In genomic region chr19:33795370-33796163, GRCh38 we compare ENCODE assay signal across 8 cellular contexts. TPM values are rescaled to one million over a fixed set of nuclear protein-coding genes. Genes with fewer than 3 reads are reported as not detected.
DNase-seq lines count a peak whose midpoint lies in the region; ATAC-seq, FAIRE-seq and TF ChIP-seq lines count a peak whose summit lies in the region.

No MANE protein-coding gene starts in this region.

- POLR2A ChIA-PET in GM12878 (lab: Charles Lee) = no interaction called here

- H3K79me2 ChIP-seq in GM12878 (ENCODE audit: control insufficient read depth, insufficient read depth, low read length) = no peaks in the 10 kb centered on the region

- H3K27ac ChIP-seq in GM12878 (ENCODE audit: control insufficient read depth, insufficient read depth) (no peak overlapping the region), rectal smooth muscle tissue (ENCODE audit: low read depth, low read length) (peak overlapping the region; percentile 92)

- no peaks in the 10 kb centered on the region for H3K9me3 ChIP-seq in GM12878 (replicated peaks; ENCODE audit: control insufficient read depth, insufficient read depth, low read length)

- no peak for FAIRE-seq in GM12878 (lab: Jason Lieb, UNC)

- H2AFZ ChIP-seq in GM12878 (ENCODE audit: control insufficient read depth, low read depth, low read length) = peak overlapping the region; percentile 23; the same call in 1 of the 2 replicates

- WGBS in GM12878 (ENCODE audit: insufficient coverage, insufficient replicate concordance, low lambda C conversion rate, missing lambda C conversion rate) = 3% methylated on average over 48 of the region's 92 CpGs

- TF ChIP-seq POLR2A in GM12878 (IDR thresholded peaks at IDR 0.05; ENCODE audit: low read depth, low read length) = no peak

- CTCF ChIA-PET in GM12878 (lab: Yijun Ruan, JAX) = interaction anchor here (0.6 to 1.0 kb wide), 3 partner anchors 233 to 1114 kb away, joined by 3 read pairs; no protein-coding TSS in a partner anchor

- in situ Hi-C loops in GM12878 (cut with MboI) = loop anchor here (25.0 kb wide), 1 partner anchor 917 kb away; no protein-coding TSS in a partner anchor

- RAD21 ChIA-PET in GM12878 (lab: Charles Lee; ENCODE audit: unreplicated experiment) = no interaction called here

- no peaks in the 10 kb centered on the region for H3K4me1 ChIP-seq in GM12878 (ENCODE audit: control insufficient read depth, insufficient read depth, low read length)
- peaks cover 15% of the 10 kb centered on the region for H3K4me1 ChIP-seq in rectal smooth muscle tissue (ENCODE audit: control insufficient read depth, insufficient read depth, low read length)

- SMC1A ChIA-PET in GM12878 (lab: Charles Lee; ENCODE audit: uncharacterized antibody, unreplicated experiment) = no interaction called here

- intact Hi-C loops in GM12878 (cut with micrococcal nuclease; ENCODE audit: unreplicated experiment) = no loop called here

- peak; percentile 23 to 47 (median 38); a peak in 5 of 6 replicates for TF ChIP-seq CTCF in GM12878 (IDR thresholded peaks at IDR 0.05 in 2 of 3, conservative IDR thresholded peaks at IDR 0.05 in 1 of 3; ENCODE audit: control insufficient read depth in 2 of 3, extremely low read depth in 1 of 3, insufficient read depth in 1 of 3, low read depth in 3 of 3, low read length in 3 of 3)

- peak overlapping the region; percentile 36; the same call in 1 of the 2 replicates for H3K4me3 ChIP-seq in GM12878
- H3K4me3 ChIP-seq in rectal smooth muscle tissue (ENCODE audit: low read length) = peak overlapping the region; percentile 72

- no peak for TF ChIP-seq EP300 in GM12878 (IDR thresholded peaks at IDR 0.05; ENCODE audit: borderline replicate concordance in 1 of 2, control insufficient read depth in 1 of 2, low read depth in 2 of 2, low read length in 2 of 2)

- H3K9ac ChIP-seq in GM12878 (ENCODE audit: control insufficient read depth, insufficient read depth, low read length) (no peak overlapping the region), rectal smooth muscle tissue (ENCODE audit: low read length) (no peak overlapping the region)

- no TSS peak for BruUV-seq in GM12878 (replicated peaks; lab: Mats Ljungman, UMichigan)

- 0 out of 2 replicates have a peak, but pooled peaks have one; percentile 2 for TF ChIP-seq RAD21 in GM12878 (IDR thresholded peaks at IDR 0.05; ENCODE audit: insufficient read depth, low read depth, low read length)

- ATAC-seq in SK-N-SH treated with all-trans-retinoic acid at 6 μM for 48 hours (peak; percentile 76), GM12878 (peak; percentile 60), GM21737 (IDR thresholded peaks at IDR 0.05; ENCODE audit: unreplicated experiment) (no peak)

- no peaks in the 10 kb centered on the region for H4K20me1 ChIP-seq in GM12878 (ENCODE audit: control insufficient read depth, insufficient read depth)

- no peaks in the 10 kb centered on the region for H3K36me3 ChIP-seq in GM12878 (ENCODE audit: control insufficient read depth in 2 of 2, insufficient read depth in 2 of 2, low read length in 1 of 2)
- no peaks in the 10 kb centered on the region for H3K36me3 ChIP-seq in rectal smooth muscle tissue (ENCODE audit: control insufficient read depth, insufficient read depth, low read length)

- H3K27me3 ChIP-seq in GM12878 (replicated peaks in 1 of 2; ENCODE audit: control insufficient read depth in 2 of 2, insufficient read depth in 2 of 2, low read length in 1 of 2) (peaks cover 4 to 5% of the 10 kb centered on the region in 2 experiments), rectal smooth muscle tissue (ENCODE audit: control insufficient read depth, insufficient read depth, low read length) (no peaks in the 10 kb centered on the region)

- DNase-seq in ELR (ENCODE audit: low read depth) (peak; percentile 72), LoVo (ENCODE audit: low spot score) (peak; percentile 86), GM12878 (ENCODE audit: low read depth, low spot score) (no peak), hypothalamus (lab: John Stamatoyannopoulos, UW) (peak in 49 of 51 donors; percentile 15 to 92 (median 69)), DMS53 treated with DMSO at 0.1 percent for 48 hours (lab: John Stamatoyannopoulos, UW; ENCODE audit: unreplicated experiment) (no peak)

- H3K4me2 ChIP-seq in GM12878 (ENCODE audit: control insufficient read depth, insufficient read depth) = peak overlapping the region; percentile 74

TF ChIP-seq in SK-N-SH treated with all-trans-retinoic acid at 6 μM for 48 hours, 23 proteins besides CTCF, POLR2A, EP300 and RAD21 (continues in another document):
- TF ChIP-seq BACH2 (CRISPR knock-in tag; IDR thresholded peaks at IDR 0.05; ENCODE audit: borderline replicate concordance) (no peak), CSDC2 (CRISPR knock-in tag; IDR thresholded peaks at IDR 0.05) (no peak), TOX (CRISPR knock-in tag; IDR thresholded peaks at IDR 0.05; ENCODE audit: borderline replicate concordance) (no peak), PATZ1 (CRISPR knock-in tag; IDR thresholded peaks at IDR 0.05; ENCODE audit: borderline replicate concordance) (no peak)

TF ChIP-seq in GM12878, 131 proteins besides CTCF, POLR2A, EP300 and RAD21:
- TF ChIP-seq SUZ12 (IDR thresholded peaks at IDR 0.05; ENCODE audit: unreplicated experiment) (peak; percentile 89), MTA3 (IDR thresholded peaks at IDR 0.05; ENCODE audit: borderline replicate concordance, low read length) (no peak), IRF5 (IDR thresholded peaks at IDR 0.05; ENCODE audit: borderline replicate concordance) (no peak), ASH2L (IDR thresholded peaks at IDR 0.05; ENCODE audit: borderline replicate concordance, low read depth) (no peak), ATF7 (IDR thresholded peaks at IDR 0.05; ENCODE audit: low read depth) (no peak), ZNF384 (IDR thresholded peaks at IDR 0.05; ENCODE audit: borderline replicate concordance, low read depth, low read length) (no peak), HDAC6 (IDR thresholded peaks at IDR 0.05; ENCODE audit: unreplicated experiment) (peak; percentile 72), ZSCAN29 (IDR thresholded peaks at IDR 0.05) (no peak), NFYA (IDR thresholded peaks at IDR 0.05; ENCODE audit: borderline replicate concordance, low read depth, low read length) (no peak), CHD1 (IDR thresholded peaks at IDR 0.05; ENCODE audit: low read depth, low read length) (no peak), BACH1 (IDR thresholded peaks at IDR 0.05; ENCODE audit: borderline replicate concordance) (no peak)
- TF ChIP-seq, protein P1, sequence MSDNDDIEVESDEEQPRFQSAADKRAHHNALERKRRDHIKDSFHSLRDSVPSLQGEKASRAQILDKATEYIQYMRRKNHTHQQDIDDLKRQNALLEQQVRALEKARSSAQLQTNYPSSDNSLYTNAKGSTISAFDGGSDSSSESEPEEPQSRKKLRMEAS (IDR thresholded peaks at IDR 0.05; ENCODE audit: low read depth, low read length) = no peak
- TF ChIP-seq, protein P2, sequence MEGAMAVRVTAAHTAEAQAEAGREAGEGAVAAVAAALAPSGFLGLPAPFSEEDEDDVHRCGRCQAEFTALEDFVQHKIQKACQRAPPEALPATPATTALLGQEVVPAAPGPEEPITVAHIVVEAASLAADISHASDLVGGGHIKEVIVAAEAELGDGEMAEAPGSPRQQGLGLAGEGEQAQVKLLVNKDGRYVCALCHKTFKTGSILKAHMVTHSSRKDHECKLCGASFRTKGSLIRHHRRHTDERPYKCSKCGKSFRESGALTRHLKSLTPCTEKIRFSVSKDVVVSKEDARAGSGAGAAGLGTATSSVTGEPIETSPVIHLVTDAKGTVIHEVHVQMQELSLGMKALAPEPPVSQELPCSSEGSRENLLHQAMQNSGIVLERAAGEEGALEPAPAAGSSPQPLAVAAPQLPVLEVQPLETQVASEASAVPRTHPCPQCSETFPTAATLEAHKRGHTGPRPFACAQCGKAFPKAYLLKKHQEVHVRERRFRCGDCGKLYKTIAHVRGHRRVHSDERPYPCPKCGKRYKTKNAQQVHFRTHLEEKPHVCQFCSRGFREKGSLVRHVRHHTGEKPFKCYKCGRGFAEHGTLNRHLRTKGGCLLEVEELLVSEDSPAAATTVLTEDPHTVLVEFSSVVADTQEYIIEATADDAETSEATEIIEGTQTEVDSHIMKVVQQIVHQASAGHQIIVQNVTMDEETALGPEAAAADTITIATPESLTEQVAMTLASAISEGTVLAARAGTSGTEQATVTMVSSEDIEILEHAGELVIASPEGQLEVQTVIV (IDR thresholded peaks at IDR 0.05; ENCODE audit: borderline replicate concordance, partially characterized antibody) = no peak

RNA-seq across cellular contexts. Expression of gene KCTD15, which starts 1.1 kb away (rescaled TPM):
- not detected in 2 replicates for total RNA-seq in GM12878 (2013; cell fraction: nucleolus; rRNA removed)
- total RNA-seq in GM12878 (2014; rRNA removed) = not detected in 2 replicates
- total RNA-seq in GM12878 (2014; rRNA removed; fragmentation: Illumina TruSeq; extraction: Trizol) = not detected in 2 replicates
- total RNA-seq in GM12878 (2021) = 0.11 TPM in 1 of 2 replicates, not detected in the other
- not detected for polyA plus RNA-seq in GM12878 (2011; ENCODE audit: low read depth)
- polyA plus RNA-seq in GM12878 (2011; rRNA removed) = not detected in 2 replicates
- polyA plus RNA-seq in GM12878 (2011; cell fraction: cytosol; rRNA removed) = 0.01 and 0.13 TPM in 2 replicates
- polyA plus RNA-seq in GM12878 (2011; cell fraction: nucleus; rRNA removed) = 0.16 and 0.18 TPM in 2 replicates
- not detected in 2 replicates for polyA plus RNA-seq in GM12878 (2012)
- polyA plus RNA-seq in GM12878 (2014; fragmentation: Illumina TruSeq; extraction: Trizol) = not detected in 2 replicates
- polyA plus RNA-seq in GM12878 (2014; fragmentation: Nextera tagmentation; extraction: Ambion mirVana) = not detected
- not detected in 2 replicates for polyA plus RNA-seq in GM12878 (2014; rRNA removed)
- not detected for polyA plus RNA-seq in GM12878 (2016; fragmentation: Nextera tagmentation; extraction: Ambion mirVana)
- polyA minus RNA-seq in GM12878 (2011; rRNA and poly(A)+ RNA removed) = 0.41 TPM in 1 of 2 replicates, not detected in the other
- 1.6 TPM in 1 of 2 replicates, not detected in the other for polyA minus RNA-seq in GM12878 (2011; cell fraction: cytosol; rRNA and poly(A)+ RNA removed)
- not detected in 2 replicates for polyA minus RNA-seq in GM12878 (2011; cell fraction: nucleus; rRNA and poly(A)+ RNA removed)

Comparison
In these comparisons a context has a peak if more than half of its experiments do, and no peak if none do; other contexts are left out.
1. DNase-seq: peak in ELR (single experiment), LoVo (single experiment) and hypothalamus (49 of 51); none in GM12878 (single experiment) and DMS53 treated with DMSO at 0.1 percent for 48 hours (single experiment).